Comparison of ENCODE assay signal across 9 cellular contexts in genomic region chr19:17576758-17577532, GRCh38. TPM values are rescaled to one million over a fixed set of nuclear protein-coding genes. Genes with fewer than 3 reads are reported as not detected.
DNase-seq lines count a peak whose midpoint lies in the region; ATAC-seq, FAIRE-seq and TF ChIP-seq lines count a peak whose summit lies in the region.
"Had no signal": no experiment of that assay in that cellular context is flagged by ENCODE, and none has a peak within 500 bp of the region (broad histone marks: within the 10 kb centered on the region; RNA-seq: fewer than 3 reads in every experiment).

No MANE protein-coding gene starts in this region.

- FAIRE-seq in small intestine (lab: Jason Lieb, UNC) = no peak
- no peak for FAIRE-seq in D721Med (lab: Jason Lieb, UNC)

- ATAC-seq in esophagus mucosa (peak; percentile 73), HG03025 (IDR thresholded peaks at IDR 0.05; ENCODE audit: low FRiP score, unreplicated experiment) (no peak), HG03039 (IDR thresholded peaks at IDR 0.05; ENCODE audit: unreplicated experiment) (no peak)

- H3K4me3 ChIP-seq in small intestine (ENCODE audit: low read depth in 1 of 2, low read length in 2 of 2) = no peak overlapping the region

- H3K27me3 ChIP-seq in small intestine (ENCODE audit: control insufficient read depth in 2 of 2, insufficient read depth in 2 of 2, low read length in 2 of 2) = no peaks in the 10 kb centered on the region

- peak overlapping the region in 1 of 2 donors; percentile 9 for H3K27ac ChIP-seq in small intestine (ENCODE audit: low read depth in 1 of 2, low read length in 1 of 2)

- H3K9me3 ChIP-seq in small intestine (ENCODE audit: control insufficient read depth, low read depth) = no peaks in the 10 kb centered on the region

- 72 to 78% (median 77%) methylated on average over 29 to 41 of the region's 41 CpGs for WGBS in small intestine, 3 donors

- no peaks in the 10 kb centered on the region for H3K4me1 ChIP-seq in small intestine (ENCODE audit: control insufficient read depth in 2 of 2, insufficient read depth in 1 of 2, low read depth in 1 of 2, low read length in 1 of 2)

- DNase-seq in SIG-M5 treated with dmso at 0.1 percent for 504 hours (lab: John Stamatoyannopoulos, UW; ENCODE audit: unreplicated experiment) (peak; percentile 69), SIG-M5 (lab: John Stamatoyannopoulos, UW) (no peak), NCI-H460 (ENCODE audit: extremely low read depth, low read depth) (peak; percentile 64), small intestine (peak; percentile 82), D721Med (ENCODE audit: insufficient read length, low spot score) (no peak)
- DNase-seq: kidney glomerular epithelial cell had no signal

- TF ChIP-seq CTCF in D721Med (IDR thresholded peaks at IDR 0.05; ENCODE audit: insufficient read depth, missing control alignments) = no peak

- peaks cover 3 to 10% of the 10 kb centered on the region in 2 donors for H3K36me3 ChIP-seq in small intestine (ENCODE audit: control insufficient read depth in 2 of 2, insufficient read depth in 2 of 2, low read length in 2 of 2)

RNA-seq across cellular contexts. Expression of gene COLGALT1, which starts 21.5 kb away (rescaled TPM):
- total RNA-seq in NCI-H460 (2014; rRNA removed; shearing (Covaris generic)) = 38.8 and 41.4 TPM in 2 replicates
- 62.2 and 82.1 TPM in 2 replicates for polyA plus RNA-seq in NCI-H460 (2014; cell fraction: nucleus; rRNA removed)
- total RNA-seq in esophagus mucosa = 28.5 TPM
- 10 to 100 TPM; 21.0 to 39.5 (median 23.8) TPM for polyA plus RNA-seq in small intestine

Comparison
In these comparisons a context has a peak if more than half of its experiments do, and no peak if none do; other contexts are left out.
1. DNase-seq: peak in SIG-M5 treated with dmso at 0.1 percent for 504 hours (single experiment), NCI-H460 (single experiment) and small intestine (single experiment); none in SIG-M5 (single experiment) and D721Med (single experiment).